In genomic region chr3:141737828-141738635, GRCh38 we compare ENCODE assay signal across 1 cellular context.
TF ChIP-seq lines count a peak whose summit lies in the region.

TSS of gene RNF7 (plus strand) at chr3:141738298. CDS start at chr3:141738342, 44 bp downstream.

TF ChIP-seq in K562, 482 proteins besides CTCF, POLR2A, EP300 and RAD21 (continued from another document and continues in another):
- peak; percentile 63; the same call in 1 of the 2 replicates for TF ChIP-seq CBX1 (IDR thresholded peaks at IDR 0.05; ENCODE audit: low read depth)
- TF ChIP-seq SMAD1 (IDR thresholded peaks at IDR 0.05; ENCODE audit: low read depth, low read length, partially characterized antibody), result peak; percentile 24
- TF ChIP-seq ZFX (CRISPR knock-in tag; IDR thresholded peaks at IDR 0.05), result peak; percentile 99
- no peak for TF ChIP-seq HMG20A (CRISPR knock-in tag; conservative IDR thresholded peaks at IDR 0.05)
- TF ChIP-seq FOSL1 (tag; conservative IDR thresholded peaks at IDR 0.05), result no peak; the same call in 1 of the 2 replicates
- peak; percentile 79 for TF ChIP-seq CHD1 (IDR thresholded peaks at IDR 0.05; ENCODE audit: low read length)
- TF ChIP-seq CHD4 (IDR thresholded peaks at IDR 0.05; ENCODE audit: insufficient read depth, insufficient replicate concordance, low read depth, low read length, poor library complexity, severe bottlenecking), result no peak
- no peak for TF ChIP-seq RERE (CRISPR knock-in tag; IDR thresholded peaks at IDR 0.05; ENCODE audit: borderline replicate concordance)
- no peak for TF ChIP-seq MECOM (CRISPR knock-in tag; IDR thresholded peaks at IDR 0.05)
- no peak for TF ChIP-seq BCOR (IDR thresholded peaks at IDR 0.05)
- TF ChIP-seq E2F4 (CRISPR knock-in tag; IDR thresholded peaks at IDR 0.05; ENCODE audit: low read depth), result no peak
- TF ChIP-seq SAP30 (IDR thresholded peaks at IDR 0.05; ENCODE audit: borderline replicate concordance, insufficient read depth, low read depth, low read length, poor library complexity, severe bottlenecking), result peak; percentile 85
- no peak; the same call in 1 of the 2 replicates for TF ChIP-seq FOXP1 (CRISPR knock-in tag; IDR thresholded peaks at IDR 0.05)
- no peak for TF ChIP-seq ZNF445 (CRISPR knock-in tag; IDR thresholded peaks at IDR 0.05; ENCODE audit: low read depth)
- TF ChIP-seq ZNF12 (CRISPR knock-in tag; IDR thresholded peaks at IDR 0.05), result no peak; the same call in 1 of the 2 replicates
- TF ChIP-seq SREBF2 (CRISPR knock-in tag; IDR thresholded peaks at IDR 0.05), result no peak
- peak; percentile 48 for TF ChIP-seq DACH1 (IDR thresholded peaks at IDR 0.05; ENCODE audit: partially characterized antibody)
- no peak for TF ChIP-seq ZBTB26 (CRISPR knock-in tag; IDR thresholded peaks at IDR 0.05)
- peak in 1 of 2 experiments; percentile 81; a peak in 2 of 4 replicates for TF ChIP-seq HDAC1 (IDR thresholded peaks at IDR 0.05)
- TF ChIP-seq ZNF280B (CRISPR knock-in tag; IDR thresholded peaks at IDR 0.05), result no peak
- TF ChIP-seq NR1H2 (CRISPR knock-in tag; IDR thresholded peaks at IDR 0.05), result 0 out of 2 replicates have a peak, but pooled peaks have one; percentile 16
- TF ChIP-seq ZNF263 (CRISPR knock-in tag; IDR thresholded peaks at IDR 0.05; ENCODE audit: borderline replicate concordance), result 0 out of 2 replicates have a peak, but pooled peaks have one; percentile 55
- TF ChIP-seq ZNF146 (CRISPR knock-in tag; IDR thresholded peaks at IDR 0.05; ENCODE audit: unreplicated experiment), result no peak
- no peak for TF ChIP-seq ELK3 (CRISPR knock-in tag; IDR thresholded peaks at IDR 0.05)
- TF ChIP-seq ARID3B (CRISPR knock-in tag; IDR thresholded peaks at IDR 0.05; ENCODE audit: borderline replicate concordance), result no peak
- TF ChIP-seq PREB (CRISPR knock-in tag; IDR thresholded peaks at IDR 0.05), result no peak
- TF ChIP-seq TAF1 (IDR thresholded peaks at IDR 0.05; ENCODE audit: control insufficient read depth, extremely low read depth, insufficient read depth, low read length, severe bottlenecking), result peak; percentile 85
- TF ChIP-seq HNRNPUL1 (IDR thresholded peaks at IDR 0.05; ENCODE audit: low read length), result no peak
- no peak for TF ChIP-seq PPARD (CRISPR knock-in tag; IDR thresholded peaks at IDR 0.05)
- no peak for TF ChIP-seq HNRNPK (IDR thresholded peaks at IDR 0.05; ENCODE audit: low read depth, low read length, poor library complexity, severe bottlenecking)
- no peak for TF ChIP-seq CHD7 (IDR thresholded peaks at IDR 0.05; ENCODE audit: low read depth, low read length)
- TF ChIP-seq FUS (optimal IDR thresholded peaks at IDR 0.05; ENCODE audit: low read depth, low read length), result no peak
